In the genomic region with DNA sequence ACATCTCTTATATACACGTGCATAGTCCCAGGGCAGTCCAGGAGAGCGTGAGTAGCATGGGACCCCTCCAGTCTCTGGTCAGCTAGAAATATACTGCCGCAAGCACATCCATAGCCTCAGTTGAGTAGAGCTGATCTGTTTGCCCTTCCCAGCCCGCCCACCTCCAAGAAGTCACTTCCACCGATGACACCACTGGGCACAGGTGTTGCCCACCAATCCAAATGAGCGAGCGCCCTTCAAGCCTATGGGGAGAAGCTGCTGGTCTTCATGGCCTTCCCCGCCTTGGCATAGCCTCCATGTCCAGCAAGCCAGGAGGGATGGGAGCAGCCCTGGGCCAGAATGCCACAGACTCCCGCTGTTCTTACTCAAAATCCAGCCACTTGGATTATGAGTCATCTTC, we compare ENCODE assay signal across 30 cellular contexts. TPM values are rescaled to one million over a fixed set of nuclear protein-coding genes. Genes with fewer than 3 reads are reported as not detected.
"Had no signal": no experiment of that assay in that cellular context is flagged by ENCODE, and none has a peak within 500 bp of the region (broad histone marks: within the 10 kb centered on the region; RNA-seq: fewer than 3 reads in every experiment).

No MANE protein-coding gene starts in this region.

- H3K36me3 Mint-ChIP-seq: activated CD8-positive, alpha-beta memory T cell treated with anti-CD3 and anti-CD28 coated beads, Interleukin-2, amount 10 ng/mL, durations not matched to agents 7 days and 5 days; activated naive CD8-positive, alpha-beta T cell treated with anti-CD3 and anti-CD28 coated beads for 36 hours had no signal

- H3K27ac ChIP-seq: brain microvascular endothelial cell, WERI-Rb-1 had no signal

- H3K36me3 ChIP-seq: brain microvascular endothelial cell, WERI-Rb-1 had no signal

- H3K4me1 Mint-ChIP-seq: activated CD8-positive, alpha-beta memory T cell treated with anti-CD3 and anti-CD28 coated beads, Interleukin-2, amount 10 ng/mL, durations not matched to agents 7 days and 5 days; activated naive CD8-positive, alpha-beta T cell treated with anti-CD3 and anti-CD28 coated beads for 36 hours; central memory CD8-positive, alpha-beta T cell had no signal

- DNase-seq: activated CD4-positive, alpha-beta memory T cell treated with anti-CD3 and anti-CD28 coated beads, Interleukin-2, amount 10 ng/mL, durations not matched to agents 7 days and 5 days; activated CD4-positive, alpha-beta T cell treated with anti-CD3 and anti-CD28 coated beads for 1 hour; activated CD4-positive, alpha-beta T cell treated with anti-CD3 and anti-CD28 coated beads for 48 hours; activated CD4-positive, CD25-positive, alpha-beta regulatory T cell; activated CD8-positive, alpha-beta memory T cell treated with anti-CD3 and anti-CD28 coated beads for 24 hours; activated CD8-positive, alpha-beta memory T cell treated with anti-CD3 and anti-CD28 coated beads, Interleukin-2, amount 10 ng/mL, durations not matched to agents 7 days and 5 days; activated CD8-positive, alpha-beta memory T cell treated with anti-CD3 and anti-CD28 coated beads, Interleukin-2, amount 50 U/mL, for 48 hours; activated effector memory CD4-positive, alpha-beta T cell treated with Interleukin-2 at 50 U/mL for 16 hours; activated naive CD4-positive, alpha-beta T cell treated with anti-CD3 and anti-CD28 coated beads, Interleukin-2, amount 50 U/mL, for 16 hours; activated naive CD8-positive, alpha-beta T cell treated with anti-CD3 and anti-CD28 coated beads for 36 hours; activated T-cell treated with anti-CD3 and anti-CD28 coated beads, Interleukin-2, amount 50 U/mL, for 48 hours; amniotic stem cell; aorta; brain microvascular endothelial cell; Kasumi-1; KG1; NCI-H1105; NCI-H1436; NCI-H1694; NCI-H1930; NCI-H2081 treated with DMSO at 0.1 percent for 48 hours; NCI-H345; NCI-H524 treated with DMSO at 0.1 percent for 48 hours; RPMI8226; SIG-M5; T-helper 1 cell; T1000; WERI-Rb-1 had no signal

- H3K27ac Mint-ChIP-seq: activated CD4-positive, alpha-beta memory T cell treated with anti-CD3 and anti-CD28 coated beads, Interleukin-2, amount 10 ng/mL, durations not matched to agents 7 days and 5 days; activated CD8-positive, alpha-beta memory T cell treated with anti-CD3 and anti-CD28 coated beads, Interleukin-2, amount 10 ng/mL, durations not matched to agents 7 days and 5 days; activated naive CD8-positive, alpha-beta T cell treated with anti-CD3 and anti-CD28 coated beads for 36 hours had no signal

- H3K9me3 Mint-ChIP-seq: activated CD4-positive, alpha-beta memory T cell treated with anti-CD3 and anti-CD28 coated beads, Interleukin-2, amount 10 ng/mL, durations not matched to agents 7 days and 5 days; central memory CD8-positive, alpha-beta T cell had no signal

- H3K4me3 Mint-ChIP-seq: activated CD4-positive, alpha-beta memory T cell treated with anti-CD3 and anti-CD28 coated beads, Interleukin-2, amount 10 ng/mL, durations not matched to agents 7 days and 5 days; activated CD8-positive, alpha-beta memory T cell treated with anti-CD3 and anti-CD28 coated beads, Interleukin-2, amount 10 ng/mL, durations not matched to agents 7 days and 5 days; activated naive CD8-positive, alpha-beta T cell treated with anti-CD3 and anti-CD28 coated beads for 36 hours; central memory CD8-positive, alpha-beta T cell had no signal

RNA-seq across cellular contexts. Expression of a gene that starts 10.2 kb away (rescaled TPM):
- total RNA-seq: activated CD4-positive, alpha-beta memory T cell treated with anti-CD3 and anti-CD28 coated beads, Interleukin-2, amount 10 ng/mL, durations not matched to agents 7 days and 5 days; aorta; T-helper 2 cell treated with Interferon-gamma antibody and Interleukin-4, amounts not matched to agents 100 ng/mL and 5 ng/mL, for 36 hours had no signal
- polyA plus RNA-seq: aorta had no signal

RNA-seq across cellular contexts. Expression of a gene that starts 16.5 kb away (rescaled TPM):
- total RNA-seq: activated CD8-positive, alpha-beta memory T cell treated with anti-CD3 and anti-CD28 coated beads, Interleukin-2, amount 10 ng/mL, durations not matched to agents 7 days and 5 days; T-helper 2 cell treated with Interferon-gamma antibody and Interleukin-4, amounts not matched to agents 100 ng/mL and 5 ng/mL, for 36 hours had no signal
